Comparison of ENCODE assay signal across 18 cellular contexts in genomic region chr16:24555346-24555872, GRCh38. TPM values are rescaled to one million over a fixed set of nuclear protein-coding genes. Genes with fewer than 3 reads are reported as not detected.
DNase-seq lines count a peak whose midpoint lies in the region; ATAC-seq, FAIRE-seq and TF ChIP-seq lines count a peak whose summit lies in the region.
"Had no signal": no experiment of that assay in that cellular context is flagged by ENCODE, and none has a peak within 500 bp of the region (broad histone marks: within the 10 kb centered on the region; RNA-seq: fewer than 3 reads in every experiment).

No MANE protein-coding gene starts in this region.

- no peak for ATAC-seq in HepG2
- no peak for ATAC-seq in right lobe of liver
- no peak for ATAC-seq in K562
- ATAC-seq in GM19467 (IDR thresholded peaks at IDR 0.05; ENCODE audit: unreplicated experiment), result no peak
- ATAC-seq: CD8-positive, alpha-beta T cell had no signal

- H3K9ac ChIP-seq in HepG2 (ENCODE audit: insufficient read depth, low read depth, low read length) (no peak overlapping the region), K562 (ENCODE audit: insufficient read depth in 1 of 2, low read depth in 2 of 2, low read length in 2 of 2) (no peak overlapping the region)
- H3K9ac ChIP-seq: BLaER1 treated with 17β-estradiol and CSF1 and Interleukin-3, amounts not matched to agents 10 nM and 100 nM; GM23248 had no signal

- no peak for TF ChIP-seq CTCF in HepG2 (CRISPR knock-in tag; IDR thresholded peaks at IDR 0.05)
- TF ChIP-seq CTCF in right lobe of liver (IDR thresholded peaks at IDR 0.05), result no peak
- TF ChIP-seq CTCF in K562 (IDR thresholded peaks at IDR 0.05 in 2 of 3, conservative IDR thresholded peaks at IDR 0.05 in 1 of 3; ENCODE audit: insufficient read depth in 2 of 3, low read depth in 1 of 3, low read length in 3 of 3), result no peak

- H3K4me1 ChIP-seq in HepG2 (ENCODE audit: insufficient read depth, low read length) (no peaks in the 10 kb centered on the region), right lobe of liver (no peaks in the 10 kb centered on the region), K562 (replicated peaks in 1 of 2; ENCODE audit: control insufficient read depth in 2 of 2, insufficient read depth in 2 of 2, low read length in 2 of 2) (no peaks in the 10 kb centered on the region)

- TF ChIP-seq RAD21 in HepG2 (CRISPR knock-in tag; IDR thresholded peaks at IDR 0.05) (no peak), Ishikawa (IDR thresholded peaks at IDR 0.05; ENCODE audit: low read depth) (no peak), K562 (CRISPR knock-in tag; conservative IDR thresholded peaks at IDR 0.05 in 1 of 2, IDR thresholded peaks at IDR 0.05 in 1 of 2) (no peak)

- no peaks in the 10 kb centered on the region for H3K9me1 ChIP-seq in K562 (ENCODE audit: control insufficient read depth, insufficient read depth, low read length)

- H3K79me2 ChIP-seq in HepG2 (ENCODE audit: insufficient read depth, low read length) (peaks cover 5% of the 10 kb centered on the region), K562 (ENCODE audit: control insufficient read depth, insufficient read depth, low read length) (peaks cover 8% of the 10 kb centered on the region; the same call in 1 of the 3 replicates)

- H3K36me3 ChIP-seq in HepG2 (replicated peaks in 1 of 2; ENCODE audit: control insufficient read depth in 1 of 2, insufficient read depth in 2 of 2, low read length in 2 of 2), result peaks cover 15 to 68% of the 10 kb centered on the region in 2 experiments
- H3K36me3 ChIP-seq in right lobe of liver, result peaks cover 0 to 48% (median 12%) of the 10 kb centered on the region in 4 donors
- H3K36me3 ChIP-seq in K562 (ENCODE audit: control insufficient read depth, insufficient read depth, low read length), result peaks cover 87% of the 10 kb centered on the region

- CTCF ChIA-PET in HepG2 (lab: Yijun Ruan, JAX; ENCODE audit: low intra/inter-chr PET ratio, low total read pairs) (no interaction called here), K562 (lab: Yijun Ruan, JAX; ENCODE audit: low intra/inter-chr PET ratio) (no interaction called here)

- DNase-seq in HepG2 (ENCODE audit: low spot score) (no peak), right lobe of liver (no peak), K562 (ENCODE audit: extremely low read depth in 1 of 4, low spot score in 3 of 4) (no peak), RPMI8226 (no peak), frontal cortex (ENCODE audit: low spot score in 2 of 2) (no peak)
- DNase-seq: 8988T; Calu3; CD8-positive, alpha-beta T cell; DMS79 treated with DMSO at 0.1 percent for 48 hours; GF-D8; GM23248; HCEC 1CT had no signal

- H3K4me2 ChIP-seq in HepG2 (ENCODE audit: low read depth, low read length) (no peak overlapping the region), K562 (ENCODE audit: insufficient read depth, low read length) (no peak overlapping the region)

- WGBS in HepG2 (ENCODE audit: low lambda C conversion rate), result 95% methylated on average over 6 of the region's 6 CpGs
- 87% methylated on average over 6 of the region's 6 CpGs for WGBS in right lobe of liver (ENCODE audit: insufficient coverage, low coverage, low lambda C conversion rate, missing lambda C conversion rate)
- 94% methylated on average over 6 of the region's 6 CpGs for WGBS in K562 (ENCODE audit: insufficient coverage, low coverage, missing lambda C conversion rate)

- POLR2A ChIA-PET in HepG2 (lab: Yijun Ruan, JAX) (no interaction called here), K562 (lab: Yijun Ruan, JAX) (interaction anchor here (1.1 to 8.5 kb wide), 2 partner anchors 16 to 33 kb away, joined by 3 to 71 read pairs; partner anchors contain the start of gene RBBP6)

- FAIRE-seq in HepG2 (lab: Jason Lieb, UNC), result no peak
- FAIRE-seq in K562 (lab: Jason Lieb, UNC), result no peak
- no peak for FAIRE-seq in frontal cortex (lab: Jason Lieb, UNC)
- FAIRE-seq: GM19239, H54 had no signal

- TF ChIP-seq EP300 in HepG2 (IDR thresholded peaks at IDR 0.05; ENCODE audit: low read depth in 2 of 2, low read length in 2 of 2) (no peak), HepG2 (CRISPR knock-in tag; IDR thresholded peaks at IDR 0.05; ENCODE audit: borderline replicate concordance) (no peak), Ishikawa (IDR thresholded peaks at IDR 0.05; ENCODE audit: borderline replicate concordance) (no peak), K562 (IDR thresholded peaks at IDR 0.05; ENCODE audit: low read length) (no peak)

- BruUV-seq in HepG2 (replicated peaks; lab: Mats Ljungman, UMichigan) (no TSS peak), K562 (replicated peaks; lab: Mats Ljungman, UMichigan) (no TSS peak)

- in situ Hi-C loops in HepG2 (cut with HindIII; ENCODE audit: extremely low pct_ligation_motif_present, low pct_unique_long_range_greater_than_20kb) (no loop called here), K562 (cut with MboI) (no loop called here)

- H4K20me1 ChIP-seq in HepG2 (ENCODE audit: insufficient read depth, low read length) (no peaks in the 10 kb centered on the region), K562 (replicated peaks; ENCODE audit: control insufficient read depth, insufficient read depth, low read length) (no peaks in the 10 kb centered on the region)

- H3K27ac ChIP-seq in HepG2 (ENCODE audit: extremely low read length, insufficient read depth, low read length), result no peak overlapping the region
- no peak overlapping the region for H3K27ac ChIP-seq in right lobe of liver
- no peak overlapping the region for H3K27ac ChIP-seq in K562 (ENCODE audit: extremely low read depth, low read depth, low read length)
- H3K27ac ChIP-seq: BLaER1 treated with 17β-estradiol and CSF1 and Interleukin-3, amounts not matched to agents 10 nM and 100 nM; GM23248; HL-60 had no signal

- H3K27me3 ChIP-seq in HepG2 (ENCODE audit: control insufficient read depth in 1 of 2, insufficient read depth in 2 of 2, low read length in 2 of 2), result no peaks in the 10 kb centered on the region
- no peaks in the 10 kb centered on the region for H3K27me3 ChIP-seq in right lobe of liver
- H3K27me3 ChIP-seq in K562 (ENCODE audit: control insufficient read depth in 2 of 2, insufficient read depth in 2 of 2, low read length in 2 of 2), result no peaks in the 10 kb centered on the region
- H3K27me3 ChIP-seq: BLaER1 treated with 17β-estradiol and CSF1 and Interleukin-3, amounts not matched to agents 10 nM and 100 nM had no signal

- H2AFZ ChIP-seq in HepG2 (ENCODE audit: low read length) (no peak overlapping the region), K562 (ENCODE audit: low read depth, low read length) (no peak overlapping the region)
- H2AFZ ChIP-seq: GM23248 had no signal

- intact Hi-C loops in HepG2 (cut with micrococcal nuclease; ENCODE audit: unreplicated experiment) (no loop called here), right lobe of liver (cut with DNase I) (no loop called here), K562 (cut with micrococcal nuclease) (no loop called here)

- no peaks in the 10 kb centered on the region for H3K9me3 ChIP-seq in HepG2 (ENCODE audit: low read length)
- no peaks in the 10 kb centered on the region for H3K9me3 ChIP-seq in right lobe of liver
- H3K9me3 ChIP-seq in K562 (replicated peaks; ENCODE audit: control insufficient read depth, insufficient read depth, low read depth, low read length), result no peaks in the 10 kb centered on the region
- H3K9me3 ChIP-seq: BLaER1 treated with 17β-estradiol and CSF1 and Interleukin-3, amounts not matched to agents 10 nM and 100 nM had no signal

- no peak for TF ChIP-seq POLR2A in HepG2 (IDR thresholded peaks at IDR 0.05; ENCODE audit: insufficient read depth in 1 of 2, low read depth in 2 of 2, low read length in 2 of 2)
- no peak for TF ChIP-seq POLR2A in right lobe of liver (IDR thresholded peaks at IDR 0.05)
- TF ChIP-seq POLR2A in K562 (conservative IDR thresholded peaks at IDR 0.05), result 0 out of 2 replicates have a peak, but pooled peaks have one; percentile 35

- H3K4me3 ChIP-seq in HepG2 (replicated peaks in 1 of 3; ENCODE audit: insufficient read depth in 1 of 3, low read depth in 2 of 3, low read length in 3 of 3) (no peak overlapping the region), right lobe of liver (no peak overlapping the region), K562 (no peak overlapping the region)
- H3K4me3 ChIP-seq: BLaER1 treated with 17β-estradiol and CSF1 and Interleukin-3, amounts not matched to agents 10 nM and 100 nM; GM23248 had no signal

RNA-seq across cellular contexts. Expression of gene RBBP6, which starts 16.0 kb away (rescaled TPM):
- total RNA-seq in HepG2 (2016; rRNA removed; fragmentation: Illumina TruSeq; extraction: Trizol) (37.1 and 45.0 TPM in 2 replicates), right lobe of liver (10 to 100 TPM; 16.0 to 24.8 (median 20.1) TPM), K562 (2014; rRNA removed) (19.2 and 24.5 TPM in 2 replicates), K562 (2014; rRNA removed; fragmentation: Illumina TruSeq; extraction: Trizol) (40.2 and 43.0 TPM in 2 replicates), K562 (2015; rRNA removed; fragmentation: Illumina TruSeq; extraction: Trizol) (42.5 and 42.7 TPM in 2 replicates), K562 (2021) (61.0 and 63.4 TPM in 2 replicates), frontal cortex (35.5 TPM)
- 5.3 and 7.1 TPM in 2 replicates for total RNA-seq in HepG2 (2016; cell fraction: cytosol; rRNA removed; fragmentation: Illumina TruSeq; extraction: Trizol; ENCODE audit: low read depth)
- total RNA-seq in HepG2 (2016; cell fraction: insoluble cytoplasmic fraction; rRNA removed; fragmentation: Illumina TruSeq; extraction: Trizol), result 37.1 and 40.4 TPM in 2 replicates
- 16.1 and 20.2 TPM in 2 replicates for total RNA-seq in HepG2 (2016; cell fraction: membrane; rRNA removed; fragmentation: Illumina TruSeq; extraction: Trizol)
- 100 TPM in 2 replicates for total RNA-seq in HepG2 (2016; cell fraction: nucleus; rRNA removed; fragmentation: Illumina TruSeq; extraction: Trizol)
- polyA plus RNA-seq in HepG2 (2011; rRNA removed) (54.6 and 70.9 TPM in 2 replicates), K562 (2011; rRNA removed) (73.5 and 76.6 TPM in 2 replicates), K562 (2014; fragmentation: Illumina TruSeq; extraction: Trizol) (45.4 and 57.2 TPM in 2 replicates), K562 (2014; fragmentation: Nextera tagmentation; extraction: Ambion mirVana) (10 to 100 TPM; 21.9 to 25.6 TPM), K562 (2014; rRNA removed) (53.5 and 58.1 TPM in 2 replicates)
- polyA plus RNA-seq in HepG2 (2011; cell fraction: cytosol; rRNA removed), result 20.1 and 29.0 TPM in 2 replicates
- polyA plus RNA-seq in HepG2 (2011; cell fraction: nucleus; rRNA removed), result 53.4 and 70.4 TPM in 2 replicates
- 46.6 and 50.5 TPM in 2 replicates for polyA plus RNA-seq in HepG2 (2012)
- 4.2 and 4.3 TPM in 2 replicates for polyA plus RNA-seq in HepG2 (2016; cell fraction: cytosol; fragmentation: Illumina TruSeq; extraction: Trizol; ENCODE audit: low read depth)
- polyA plus RNA-seq in HepG2 (2016; cell fraction: insoluble cytoplasmic fraction; fragmentation: Illumina TruSeq; extraction: Trizol; ENCODE audit: low read depth), result 48.3 and 54.3 TPM in 2 replicates
- 11.1 and 13.9 TPM in 2 replicates for polyA plus RNA-seq in HepG2 (2016; cell fraction: membrane; fragmentation: Illumina TruSeq; extraction: Trizol; ENCODE audit: low read depth)
- 129 and 135 TPM in 2 replicates for polyA plus RNA-seq in HepG2 (2016; cell fraction: nucleus; fragmentation: Illumina TruSeq; extraction: Trizol; ENCODE audit: insufficient read depth, low read depth)
- polyA minus RNA-seq in HepG2 (2011; rRNA and poly(A)+ RNA removed; ENCODE audit: low replicate concordance), result 37.4 and 45.1 TPM in 2 replicates
- 20.8 and 30.1 TPM in 2 replicates for polyA minus RNA-seq in HepG2 (2011; cell fraction: cytosol; rRNA and poly(A)+ RNA removed)
- polyA minus RNA-seq in HepG2 (2011; cell fraction: nucleus; rRNA and poly(A)+ RNA removed), result 289 and 299 TPM in 2 replicates
- total RNA-seq in K562 (2011; cell fraction: chromatin; rRNA removed; ENCODE audit: low replicate concordance), result 112 and 269 TPM in 2 replicates
- 67.9 and 77.8 TPM in 2 replicates for total RNA-seq in K562 (2011; cell fraction: nucleolus; rRNA removed)
- 144 and 226 TPM in 2 replicates for total RNA-seq in K562 (2011; cell fraction: nucleoplasm; rRNA removed)
- 14.9 and 20.6 TPM in 2 replicates for polyA plus RNA-seq in K562 (2011; cell fraction: cytosol; rRNA removed)
- 105 and 129 TPM in 2 replicates for polyA plus RNA-seq in K562 (2011; cell fraction: nucleus; rRNA removed)
- polyA plus RNA-seq in K562 (2012), result 36.1 and 39.9 TPM in 2 replicates
- polyA minus RNA-seq in K562 (2011; rRNA and poly(A)+ RNA removed), result 81.8 and 106 TPM in 2 replicates
- polyA minus RNA-seq in K562 (2011; cell fraction: cytosol; rRNA and poly(A)+ RNA removed), result 21.7 and 24.2 TPM in 2 replicates
- 92.5 and 164 TPM in 2 replicates for polyA minus RNA-seq in K562 (2011; cell fraction: nucleus; rRNA and poly(A)+ RNA removed)

Comparison
In these comparisons a context has a peak if more than half of its experiments do, and no peak if none do; other contexts are left out.
1. Of the 241 proteins assayed by ChIP-seq in both HepG2 and K562: peak only in HepG2: POLR2AphosphoS2; only in K562: POLR2A; in both: CEBPB and CEBPG; in neither: 237.